Comparison of ENCODE assay signal across 8 cellular contexts in the genomic region with DNA sequence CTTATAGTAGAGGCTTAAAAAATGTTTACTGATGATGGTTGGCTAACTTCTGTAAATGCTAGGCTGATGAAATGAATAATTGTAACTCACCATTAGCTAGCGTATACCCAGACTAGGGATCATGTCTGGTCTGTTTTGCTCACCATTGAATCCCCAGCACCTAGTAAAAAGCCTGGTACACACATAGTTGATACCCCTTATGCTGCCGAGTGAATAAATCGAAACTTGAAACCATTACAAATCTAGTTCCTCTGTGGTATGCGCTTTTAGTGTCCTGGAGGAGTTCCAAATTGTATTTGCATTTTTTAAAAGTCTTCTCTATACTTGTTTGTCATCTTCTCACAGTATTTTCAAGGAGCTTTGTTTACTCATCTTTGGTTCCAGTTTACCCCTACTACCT. TPM values are rescaled to one million over a fixed set of nuclear protein-coding genes. Genes with fewer than 3 reads are reported as not detected.
DNase-seq lines count a peak whose midpoint lies in the region; ATAC-seq and TF ChIP-seq lines count a peak whose summit lies in the region.

No MANE protein-coding gene starts in this region.

- peak overlapping the region; percentile 32; the same call in 1 of the 2 replicates for H2BK20ac ChIP-seq in IMR-90 (ENCODE audit: low read depth, low read length)

- BruUV-seq in IMR-90 (replicated peaks; lab: Mats Ljungman, UMichigan) = no TSS peak

- TF ChIP-seq POLR2A in IMR-90 (IDR thresholded peaks at IDR 0.05; ENCODE audit: low read depth, low read length) = no peak

- no peak for TF ChIP-seq CTCF in IMR-90 (conservative IDR thresholded peaks at IDR 0.05; ENCODE audit: low read depth, low read length)
- no peak for TF ChIP-seq CTCF in ascending aorta (IDR thresholded peaks at IDR 0.05)
- no peak for TF ChIP-seq CTCF in mesothelial cell of epicardium (IDR thresholded peaks at IDR 0.05; ENCODE audit: unreplicated experiment)

- no peak overlapping the region for H3K18ac ChIP-seq in IMR-90 (ENCODE audit: low read depth, low read length)

- H3K27me3 ChIP-seq in IMR-90 (ENCODE audit: control insufficient read depth, insufficient read depth, low read length) (no peaks in the 10 kb centered on the region), ascending aorta (no peaks in the 10 kb centered on the region)

- H3K27me3 Mint-ChIP-seq in mesothelial cell of epicardium (ENCODE audit: low read depth) = no peaks in the 10 kb centered on the region

- no peak overlapping the region for H2AFZ ChIP-seq in IMR-90 (replicated peaks; ENCODE audit: low read length, poor library complexity)

- H3K9me3 ChIP-seq in IMR-90 (ENCODE audit: control insufficient read depth, insufficient read depth, low read length) = no peaks in the 10 kb centered on the region
- H3K9me3 ChIP-seq in ascending aorta = no peaks in the 10 kb centered on the region

- H2BK5ac ChIP-seq in IMR-90 (ENCODE audit: low read depth, low read length, poor library complexity, severe bottlenecking) = peak overlapping the region; percentile 79

- H3K36me3 ChIP-seq in IMR-90 (ENCODE audit: control insufficient read depth, insufficient read depth, low read length) = peaks cover 7% of the 10 kb centered on the region
- H3K36me3 ChIP-seq in ascending aorta = peaks cover 6 to 9% of the 10 kb centered on the region in 2 donors

- H3K27ac Mint-ChIP-seq in mesothelial cell of epicardium = peak overlapping the region; percentile 97

- intact Hi-C loops in IMR-90 (cut with micrococcal nuclease) = no loop called here
- intact Hi-C loops in ascending aorta (cut with DNase I) = loop anchor here (5.0 to 10.0 kb wide), 3 partner anchors 47 to 240 kb away; a partner anchor contains a TSS

- peaks cover 6% of the 10 kb centered on the region for H3K9me1 ChIP-seq in IMR-90 (ENCODE audit: insufficient read depth, low read length)

- ATAC-seq in IMR-90 (ENCODE audit: low read depth) (no peak), HG03196 (IDR thresholded peaks at IDR 0.05; ENCODE audit: unreplicated experiment) (no peak)

- H3K4ac ChIP-seq in IMR-90 (ENCODE audit: low read depth, low read length) = peak overlapping the region; percentile 79; the same call in 1 of the 2 replicates

- no peak overlapping the region for H2AK9ac ChIP-seq in IMR-90 (replicated peaks; ENCODE audit: low read depth, low read length, poor library complexity)

- DNase-seq in NCI-H2171 treated with DMSO at 0.1 percent for 48 hours (lab: John Stamatoyannopoulos, UW) = peak; percentile 23
- no peak for DNase-seq in NCI-H2171 (lab: John Stamatoyannopoulos, UW)
- DNase-seq in IMR-90 = peak; percentile 38
- DNase-seq in ascending aorta (ENCODE audit: low spot score in 2 of 2) = no peak
- no peak for DNase-seq in mesothelial cell of epicardium (ENCODE audit: low spot score in 2 of 2, unreplicated experiment in 2 of 2)
- DNase-seq in NCI-H146 (lab: John Stamatoyannopoulos, UW) = no peak
- DNase-seq in central memory CD4-positive, alpha-beta T cell = no peak

- peak overlapping the region; percentile 93 for H3K4me3 Mint-ChIP-seq in mesothelial cell of epicardium

- dilution Hi-C loops in IMR-90 (cut with HindIII; ENCODE audit: low sequenced_read_pairs, unreplicated experiment) = no loop called here

- peak overlapping the region in 1 of 2 experiments; percentile 95; a peak in 1 of 4 replicates for H4K8ac ChIP-seq in IMR-90 (ENCODE audit: low read depth in 2 of 2, low read length in 2 of 2)

- POLR2A ChIA-PET in IMR-90 (lab: Charles Lee; ENCODE audit: unreplicated experiment) = no interaction called here

- peaks cover 9% of the 10 kb centered on the region for H3K36me3 Mint-ChIP-seq in mesothelial cell of epicardium

- peaks cover 7% of the 10 kb centered on the region for H3K4me1 ChIP-seq in IMR-90 (ENCODE audit: control insufficient read depth, insufficient read depth, low read length)
- peaks cover 6 to 9% of the 10 kb centered on the region in 2 donors for H3K4me1 ChIP-seq in ascending aorta

- TF ChIP-seq RAD21 in IMR-90 (IDR thresholded peaks at IDR 0.05; ENCODE audit: low read length) = no peak

- H3K9ac ChIP-seq in IMR-90 (ENCODE audit: low read depth, low read length) = peak overlapping the region; percentile 77; the same call in 1 of the 2 replicates

- peak overlapping the region; percentile 50 for H3K14ac ChIP-seq in IMR-90 (replicated peaks; ENCODE audit: low read depth, low read length)

- no peaks in the 10 kb centered on the region for H3K9me3 Mint-ChIP-seq in mesothelial cell of epicardium

- H3K4me2 ChIP-seq in IMR-90 (ENCODE audit: low read depth, low read length) = peak overlapping the region; percentile 96

- H3K79me1 ChIP-seq in IMR-90 (ENCODE audit: low read depth in 1 of 2, low read length in 2 of 2) = peaks cover 25 to 43% of the 10 kb centered on the region in 2 experiments

- peaks cover 43% of the 10 kb centered on the region for H3K4me1 Mint-ChIP-seq in mesothelial cell of epicardium

- peak overlapping the region; percentile 30; the same call in 1 of the 2 replicates for H2BK120ac ChIP-seq in IMR-90 (ENCODE audit: low read depth, low read length)

- CTCF ChIA-PET in IMR-90 (lab: Yijun Ruan, JAX) = interaction anchor here (1.2 kb wide), 1 partner anchor 45 kb away, joined by 5 read pairs; no protein-coding TSS in a partner anchor

- no peaks in the 10 kb centered on the region for H4K20me1 ChIP-seq in IMR-90 (ENCODE audit: insufficient read depth, low read length)

- no CpG with 5 or more reads among the region's 4 CpGs for WGBS in IMR-90 (ENCODE audit: extremely low coverage in 2 of 2, insufficient read length in 1 of 2), 2 experiments

- H3K4me3 ChIP-seq in IMR-90 (ENCODE audit: insufficient read depth, low read depth, low read length) (peak overlapping the region; percentile 82), ascending aorta (peak overlapping the region; percentile 92 to 93)

- H2AK5ac ChIP-seq in IMR-90 (ENCODE audit: low read depth, low read length) = peak overlapping the region; percentile 2; the same call in 1 of the 2 replicates

- no peak overlapping the region for H2BK15ac ChIP-seq in IMR-90 (ENCODE audit: low read depth, low read length)

- no peak overlapping the region for H3K27ac ChIP-seq in IMR-90 (ENCODE audit: insufficient read depth, low read length)
- no peak overlapping the region for H3K27ac ChIP-seq in ascending aorta

- H3K56ac ChIP-seq in IMR-90 (ENCODE audit: extremely low read depth, insufficient read depth, low read length) = no peak overlapping the region

- in situ Hi-C loops in IMR-90 (cut with MboI; ENCODE audit: low sequenced_read_pairs) = no loop called here

- H4K5ac ChIP-seq in IMR-90 (ENCODE audit: low read depth, low read length) = peak overlapping the region; percentile 53; the same call in 1 of the 2 replicates

- H4K91ac ChIP-seq in IMR-90 (ENCODE audit: insufficient read depth, low read depth, low read length) = no peak overlapping the region

- peak overlapping the region; percentile 81; the same call in 1 of the 2 replicates for H3K23ac ChIP-seq in IMR-90 (ENCODE audit: low read depth, low read length)

TF ChIP-seq in IMR-90, 13 proteins besides CTCF, POLR2A, EP300 and RAD21:
- no peak for TF ChIP-seq MXI1 (IDR thresholded peaks at IDR 0.05; ENCODE audit: borderline replicate concordance, low read depth, low read length)
- TF ChIP-seq CHD1 (IDR thresholded peaks at IDR 0.05; ENCODE audit: low read depth, low read length) = no peak
- TF ChIP-seq SMC3 (IDR thresholded peaks at IDR 0.05; ENCODE audit: low read depth, low read length) = no peak
- no peak for TF ChIP-seq MAFK (IDR thresholded peaks at IDR 0.05; ENCODE audit: low read depth, low read length)
- TF ChIP-seq RCOR1 (IDR thresholded peaks at IDR 0.05; ENCODE audit: insufficient replicate concordance, low read length) = no peak

RNA-seq across cellular contexts. Expression of a gene that starts 1.3 kb away (rescaled TPM):
- total RNA-seq in IMR-90 (2012; rRNA removed) = 19.9 and 26.9 TPM in 2 replicates
- polyA plus RNA-seq in IMR-90 (2012; rRNA removed) = 7.2 and 8.4 TPM in 2 replicates
- polyA plus RNA-seq in IMR-90 (2012; cell fraction: cytosol; rRNA removed) = 1.4 and 2.6 TPM in 2 replicates
- 0.98 and 9.0 TPM in 2 replicates for polyA plus RNA-seq in IMR-90 (2012; cell fraction: nucleus; rRNA removed; ENCODE audit: low replicate concordance)
- 58.5 TPM for total RNA-seq in ascending aorta
- total RNA-seq in mesothelial cell of epicardium = 28.2 to 33.1 TPM (median 28.9 TPM) in 3 replicates

Comparison
In these comparisons a context has a peak if more than half of its experiments do, and no peak if none do; other contexts are left out.
1. DNase-seq: peak in NCI-H2171 treated with DMSO at 0.1 percent for 48 hours (single experiment) and IMR-90 (single experiment); none in NCI-H2171 (single experiment), ascending aorta (0 of 2), mesothelial cell of epicardium (0 of 2), NCI-H146 (single experiment) and central memory CD4-positive, alpha-beta T cell (single experiment).